Comparison of ENCODE assay signal across 19 cellular contexts in genomic region chr9:96649620-96650323, GRCh38.
"Had no signal": no experiment of that assay in that cellular context is flagged by ENCODE, and none has a peak within 500 bp of the region (broad histone marks: within the 10 kb centered on the region; RNA-seq: fewer than 3 reads in every experiment).

No MANE protein-coding gene starts in this region.

- H3K4me3 ChIP-seq: coronary artery, lower lobe of right lung, prostate gland, sigmoid colon, thoracic aorta had no signal

- H3K27ac ChIP-seq: coronary artery, lower lobe of right lung, prostate gland, sigmoid colon, thoracic aorta had no signal

- ATAC-seq: activated naive CD8-positive, alpha-beta T cell treated with anti-CD3 and anti-CD28 coated beads, Interleukin-2, amount 50 U/mL, for 24 hours; lower lobe of right lung; naive thymus-derived CD8-positive, alpha-beta T cell; stimulated activated naive CD8-positive, alpha-beta T cell treated with anti-CD3 and anti-CD28 coated beads, Interleukin-15, amount 100 ng/mL, for 72 hours had no signal

- H3K9me3 Mint-ChIP-seq: activated CD4-positive, alpha-beta memory T cell treated with anti-CD3 and anti-CD28 coated beads, Interleukin-2, amount 10 ng/mL, durations not matched to agents 7 days and 5 days; activated naive CD8-positive, alpha-beta T cell treated with anti-CD3 and anti-CD28 coated beads, Interleukin-2, amount 50 U/mL, for 24 hours; immature natural killer cell; naive thymus-derived CD8-positive, alpha-beta T cell; stimulated activated naive CD8-positive, alpha-beta T cell treated with anti-CD3 and anti-CD28 coated beads, Interleukin-15, amount 100 ng/mL, for 72 hours had no signal

- H3K27me3 ChIP-seq: sigmoid colon had no signal

- H3K27me3 Mint-ChIP-seq: activated CD4-positive, alpha-beta memory T cell treated with anti-CD3 and anti-CD28 coated beads, Interleukin-2, amount 10 ng/mL, durations not matched to agents 7 days and 5 days; activated naive CD8-positive, alpha-beta T cell treated with anti-CD3 and anti-CD28 coated beads, Interleukin-2, amount 50 U/mL, for 24 hours; naive thymus-derived CD8-positive, alpha-beta T cell; stimulated activated naive CD8-positive, alpha-beta T cell treated with anti-CD3 and anti-CD28 coated beads, Interleukin-15, amount 100 ng/mL, for 72 hours had no signal

- H3K9me3 ChIP-seq: lower lobe of right lung, prostate gland, sigmoid colon, thoracic aorta had no signal

- H3K27ac Mint-ChIP-seq: activated CD4-positive, alpha-beta memory T cell treated with anti-CD3 and anti-CD28 coated beads, Interleukin-2, amount 10 ng/mL, durations not matched to agents 7 days and 5 days; activated naive CD8-positive, alpha-beta T cell treated with anti-CD3 and anti-CD28 coated beads, Interleukin-2, amount 50 U/mL, for 24 hours; stimulated activated naive CD8-positive, alpha-beta T cell treated with anti-CD3 and anti-CD28 coated beads, Interleukin-15, amount 100 ng/mL, for 72 hours had no signal

- H3K4me1 ChIP-seq: prostate gland had no signal

- H3K4me3 Mint-ChIP-seq: activated CD4-positive, alpha-beta memory T cell treated with anti-CD3 and anti-CD28 coated beads, Interleukin-2, amount 10 ng/mL, durations not matched to agents 7 days and 5 days; activated naive CD8-positive, alpha-beta T cell treated with anti-CD3 and anti-CD28 coated beads, Interleukin-2, amount 50 U/mL, for 24 hours; immature natural killer cell; naive thymus-derived CD8-positive, alpha-beta T cell; stimulated activated naive CD8-positive, alpha-beta T cell treated with anti-CD3 and anti-CD28 coated beads, Interleukin-15, amount 100 ng/mL, for 72 hours had no signal

- DNase-seq: activated CD4-positive, alpha-beta memory T cell treated with anti-CD3 and anti-CD28 coated beads, Interleukin-2, amount 10 ng/mL, durations not matched to agents 7 days and 5 days; activated naive CD4-positive, alpha-beta T cell treated with Interleukin-2 at 50 U/mL for 16 hours; activated naive CD8-positive, alpha-beta T cell treated with anti-CD3 and anti-CD28 coated beads, Interleukin-2, amount 50 U/mL, for 24 hours; effector memory CD4-positive, alpha-beta T cell; erythroblast; glutamatergic neuron; immature natural killer cell; lower lobe of right lung; naive thymus-derived CD8-positive, alpha-beta T cell; occipital lobe; sigmoid colon; stimulated activated CD4-positive, alpha-beta T cell treated with anti-CD3 and anti-CD28 coated beads, Interleukin-4, amount 100 ng/mL, for 1 hour; stimulated activated CD8-positive, alpha-beta memory T cell treated with anti-CD3 and anti-CD28 coated beads, Interleukin-4, amount 100 ng/mL, for 48 hours; stimulated activated naive CD8-positive, alpha-beta T cell treated with anti-CD3 and anti-CD28 coated beads, Interleukin-15, amount 100 ng/mL, for 72 hours; SW 1271; T-helper 9 cell had no signal
